Comparison of ENCODE assay signal across 13 cellular contexts in genomic region chr9:136821333-136822031, GRCh38. TPM values are rescaled to one million over a fixed set of nuclear protein-coding genes. Genes with fewer than 3 reads are reported as not detected.
DNase-seq lines count a peak whose midpoint lies in the region; ATAC-seq and TF ChIP-seq lines count a peak whose summit lies in the region.
"Had no signal": no experiment of that assay in that cellular context is flagged by ENCODE, and none has a peak within 500 bp of the region (broad histone marks: within the 10 kb centered on the region; RNA-seq: fewer than 3 reads in every experiment).

No MANE protein-coding gene starts in this region.

- WGBS in upper lobe of left lung, 2 donors: 73 to 86% methylated on average over 12 to 40 of the region's 81 CpGs

- TF ChIP-seq CTCF in brain (conservative IDR thresholded peaks at IDR 0.05) (no peak), left ventricle myocardium inferior (IDR thresholded peaks at IDR 0.05; ENCODE audit: borderline replicate concordance) (no peak), upper lobe of left lung (IDR thresholded peaks at IDR 0.05) (no peak)

- H3K36me3 ChIP-seq in left ventricle myocardium inferior (peaks cover 37% of the 10 kb centered on the region), upper lobe of left lung (peaks cover under 1 to 43% (median 27%) of the 10 kb centered on the region in 4 donors)

- H3K4me1 Mint-ChIP-seq in brain (peaks cover 9% of the 10 kb centered on the region), naive B cell (peaks cover 10 to 13% (median 12%) of the 10 kb centered on the region in 3 donors)

- TF ChIP-seq POLR2A in upper lobe of left lung (IDR thresholded peaks at IDR 0.05): no peak

- intact Hi-C loops in left ventricle myocardium inferior (cut with micrococcal nuclease): no loop called here

- H3K4me3 ChIP-seq in left ventricle myocardium inferior (peak overlapping the region; percentile 63), upper lobe of left lung (peak overlapping the region in 3 of 4 donors; percentile 24 to 35 (median 31))
- H3K4me3 ChIP-seq: MG63 had no signal

- no peak for DNase-seq in left ventricle myocardium inferior
- no peak for DNase-seq in naive B cell
- DNase-seq in upper lobe of left lung: peak in 1 of 2 donors; percentile 83
- DNase-seq in SKM-1 (lab: John Stamatoyannopoulos, UW; ENCODE audit: unreplicated experiment): no peak
- DNase-seq: activated CD4-positive, alpha-beta T cell treated with anti-CD3 and anti-CD28 coated beads, Interleukin-2, amount 50 U/mL, for 4 hours; MG63; midbrain; OCI-M1 had no signal

- H3K27ac ChIP-seq in left ventricle myocardium inferior (replicated peaks) (peak overlapping the region; percentile 51), upper lobe of left lung (no peak overlapping the region)

- TF ChIP-seq EP300 in upper lobe of left lung (IDR thresholded peaks at IDR 0.05): no peak

- H3K4me3 Mint-ChIP-seq in brain (peak overlapping the region in 4 of 5 experiments; percentile 38 to 77 (median 60)), naive B cell (peak overlapping the region in 5 of 8 donors; percentile 12 to 78 (median 47))

- H3K36me3 Mint-ChIP-seq in brain (peaks cover 40% of the 10 kb centered on the region), naive B cell (peaks cover 4 to 7% of the 10 kb centered on the region in 2 donors)

- H3K9me3 Mint-ChIP-seq in brain: no peaks in the 10 kb centered on the region
- H3K9me3 Mint-ChIP-seq in naive B cell: no peaks in the 10 kb centered on the region

- ATAC-seq in naive B cell (ENCODE audit: low read depth in 2 of 2): no peak
- peak in 1 of 2 donors; percentile 74 for ATAC-seq in upper lobe of left lung (ENCODE audit: low FRiP score in 2 of 2)
- ATAC-seq in HG02588 (IDR thresholded peaks at IDR 0.05; ENCODE audit: unreplicated experiment): no peak
- no peak for ATAC-seq in HG03139 (IDR thresholded peaks at IDR 0.05; ENCODE audit: unreplicated experiment)
- no peak for ATAC-seq in GM18868 (IDR thresholded peaks at IDR 0.05; ENCODE audit: unreplicated experiment)

- H3K9me3 ChIP-seq in left ventricle myocardium inferior (replicated peaks) (no peaks in the 10 kb centered on the region), upper lobe of left lung (no peaks in the 10 kb centered on the region)
- H3K9me3 ChIP-seq: MG63 had no signal

- H3K27me3 ChIP-seq in left ventricle myocardium inferior (ENCODE audit: low read depth): no peaks in the 10 kb centered on the region
- H3K27me3 ChIP-seq in upper lobe of left lung: no peaks in the 10 kb centered on the region
- H3K27me3 ChIP-seq: MG63 had no signal

- peak overlapping the region in 3 of 5 experiments; percentile 64 to 89 (median 69) for H3K27ac Mint-ChIP-seq in brain
- H3K27ac Mint-ChIP-seq in naive B cell: peak overlapping the region in 2 of 6 donors; percentile 49 to 51

- H3K4me1 ChIP-seq in left ventricle myocardium inferior: peaks cover 18% of the 10 kb centered on the region
- peaks cover 0 to 12% (median 0%) of the 10 kb centered on the region in 4 donors for H3K4me1 ChIP-seq in upper lobe of left lung

- H3K27me3 Mint-ChIP-seq in brain: no peaks in the 10 kb centered on the region
- H3K27me3 Mint-ChIP-seq in naive B cell: peaks cover 0 to 7% (median 0%) of the 10 kb centered on the region in 3 donors

RNA-seq across cellular contexts. Expression of gene RABL6, which starts 13.7 kb away (rescaled TPM):
- polyA plus RNA-seq in brain (ENCODE audit: insufficient read depth, low read depth, low replicate concordance): 170 TPM
- total RNA-seq in left ventricle myocardium inferior: 64.1 TPM
- 10 to 100 TPM in 3 of 6 donors, 1 to 10 TPM in 3; 3.8 to 16.8 (median 9.7) TPM for polyA plus RNA-seq in naive B cell (ENCODE audit: low read depth in 6 of 6)
- 100 to 1,000 TPM in 2 of 6 donors, 10 to 100 TPM in 4; 47.2 to 128 (median 78.9) TPM for total RNA-seq in upper lobe of left lung

RNA-seq across cellular contexts. Expression of gene AJM1, which starts 20.8 kb away (rescaled TPM):
- polyA plus RNA-seq in brain (ENCODE audit: insufficient read depth, low read depth, low replicate concordance) (10.5 TPM), naive B cell (ENCODE audit: low read depth in 6 of 6) (under 1 TPM in 1 of 6 donors, not detected in 5; 0.08 TPM)
- total RNA-seq in left ventricle myocardium inferior (7.7 TPM), upper lobe of left lung (1 to 10 TPM; 1.4 to 7.3 (median 3.0) TPM)

RNA-seq across cellular contexts. Expression of gene CCDC183, which starts 25.3 kb away (rescaled TPM):
- 4.8 TPM for polyA plus RNA-seq in brain (ENCODE audit: insufficient read depth, low read depth, low replicate concordance)
- 2.1 TPM for total RNA-seq in left ventricle myocardium inferior
- 1 to 10 TPM in 1 of 6 donors, under 1 TPM in 1, not detected in 4; 0.24 to 1.7 TPM for polyA plus RNA-seq in naive B cell (ENCODE audit: low read depth in 6 of 6)
- total RNA-seq in upper lobe of left lung: 100 to 1,000 TPM in 1 of 6 donors, 10 to 100 TPM in 1, 1 to 10 TPM in 4; 1.9 to 130 (median 6.6) TPM
- total RNA-seq: G401 had no signal

RNA-seq across cellular contexts. Expression of gene PHPT1, which starts 27.7 kb away (rescaled TPM):
- 259 TPM for polyA plus RNA-seq in brain (ENCODE audit: insufficient read depth, low read depth, low replicate concordance)
- 349 TPM for total RNA-seq in left ventricle myocardium inferior
- polyA plus RNA-seq in naive B cell (ENCODE audit: low read depth in 6 of 6): 10 to 100 TPM; 48.0 to 67.7 (median 49.6) TPM
- total RNA-seq in upper lobe of left lung: 100 to 1,000 TPM in 1 of 6 donors, 10 to 100 TPM in 5; 51.3 to 135 (median 64.1) TPM

RNA-seq across cellular contexts. Expression of gene TMEM141, which starts 30.3 kb away (rescaled TPM):
- polyA plus RNA-seq in brain (ENCODE audit: insufficient read depth, low read depth, low replicate concordance): 182 TPM
- total RNA-seq in left ventricle myocardium inferior: 71.4 TPM
- 10 to 100 TPM; 29.3 to 47.7 (median 35.7) TPM for polyA plus RNA-seq in naive B cell (ENCODE audit: low read depth in 6 of 6)
- total RNA-seq in upper lobe of left lung: 100 to 1,000 TPM in 2 of 6 donors, 10 to 100 TPM in 4; 55.5 to 134 (median 80.5) TPM
